ENCODE assay signal across 18 cellular contexts in the genomic region with DNA sequence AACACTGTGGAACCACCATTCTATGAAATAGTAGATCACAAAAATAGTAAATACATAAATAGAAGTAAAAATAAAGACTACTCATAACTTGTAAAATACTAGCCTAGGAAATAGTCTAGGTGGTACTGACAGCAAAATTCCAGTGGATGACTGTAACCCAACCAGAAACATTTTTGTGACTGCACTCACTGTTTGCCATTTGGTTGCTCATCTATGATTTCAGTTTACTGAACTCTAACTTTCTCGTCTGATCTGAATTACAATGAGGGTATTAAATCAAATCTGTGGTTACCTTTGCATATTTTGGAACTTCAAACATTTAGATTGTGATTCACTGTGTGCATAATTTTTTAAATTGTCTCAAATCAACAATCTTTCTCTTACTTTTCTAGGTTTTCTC.
DNase-seq lines count a peak whose midpoint lies in the region; ATAC-seq, FAIRE-seq and TF ChIP-seq lines count a peak whose summit lies in the region.
"Had no signal": no experiment of that assay in that cellular context is flagged by ENCODE, and none has a peak within 500 bp of the region (broad histone marks: within the 10 kb centered on the region; RNA-seq: fewer than 3 reads in every experiment).

No MANE protein-coding gene starts in this region.

- H3K79me2 ChIP-seq in PC-3 (ENCODE audit: low read length) (no peaks in the 10 kb centered on the region), osteoblast (ENCODE audit: insufficient read depth, low read length) (no peaks in the 10 kb centered on the region)

- WGBS in heart left ventricle, 4 donors = 68 to 80% (median 76%) methylated on average over 1 of the region's 1 CpG

- H3K4me3 ChIP-seq in PC-3 (ENCODE audit: low read length) (no peak overlapping the region), bronchial epithelial cell (ENCODE audit: low read depth, low read length) (no peak overlapping the region), osteoblast (ENCODE audit: insufficient read depth, low read length) (no peak overlapping the region), heart left ventricle (no peak overlapping the region)
- H3K4me3 ChIP-seq: BLaER1 had no signal

- DNase-seq in ELR (ENCODE audit: low read depth) (peak; percentile 88), PC-3 (peak; percentile 91), bronchial epithelial cell (ENCODE audit: low read depth) (peak; percentile 88), osteoblast (ENCODE audit: insufficient read length, low spot score, missing footprints) (no peak), ecto neural progenitor cell (ENCODE audit: low spot score) (no peak), superior temporal gyrus (ENCODE audit: extremely low spot score) (no peak), heart left ventricle (no peak)
- DNase-seq in activated CD8-positive, alpha-beta T cell treated with anti-CD3 and anti-CD28 coated beads, Interleukin-2, amount 10 ng/mL, durations not matched to agents 7 days and 5 days = no peak
- DNase-seq: activated CD8-positive, alpha-beta T cell treated with anti-CD3 and anti-CD28 coated beads for 36 hours; activated naive CD8-positive, alpha-beta T cell treated with anti-CD3 and anti-CD28 coated beads for 36 hours; foreskin melanocyte; H7; Karpas-422; left ventricle myocardium superior; NCI-H2171; stimulated activated CD4-positive, alpha-beta T cell treated with anti-CD3 and anti-CD28 coated beads, Interleukin-4, amount 100 ng/mL, for 1 hour; WERI-Rb-1 had no signal

- H3K27me3 Mint-ChIP-seq in activated CD8-positive, alpha-beta T cell treated with anti-CD3 and anti-CD28 coated beads, Interleukin-2, amount 10 ng/mL, durations not matched to agents 7 days and 5 days (ENCODE audit: low read depth) = no peaks in the 10 kb centered on the region
- H3K27me3 Mint-ChIP-seq: activated CD8-positive, alpha-beta T cell treated with anti-CD3 and anti-CD28 coated beads for 36 hours; activated naive CD8-positive, alpha-beta T cell treated with anti-CD3 and anti-CD28 coated beads for 36 hours had no signal

- no TSS peak for BruUV-seq in PC-3 (replicated peaks; lab: Mats Ljungman, UMichigan)

- no peaks in the 10 kb centered on the region for H3K36me3 Mint-ChIP-seq in activated CD8-positive, alpha-beta T cell treated with anti-CD3 and anti-CD28 coated beads, Interleukin-2, amount 10 ng/mL, durations not matched to agents 7 days and 5 days (ENCODE audit: low read depth)

- H3K4me2 ChIP-seq in PC-3 (ENCODE audit: low read length) (peak overlapping the region; percentile 47; the same call in 1 of the 2 replicates), osteoblast (ENCODE audit: insufficient read depth, low read length) (peak overlapping the region; percentile 8)
- H3K4me2 ChIP-seq: BLaER1 had no signal

- H3K9me2 ChIP-seq in PC-3 (replicated peaks; ENCODE audit: low read length) = no peaks in the 10 kb centered on the region

- no peak overlapping the region for H3K27ac Mint-ChIP-seq in activated CD8-positive, alpha-beta T cell treated with anti-CD3 and anti-CD28 coated beads, Interleukin-2, amount 10 ng/mL, durations not matched to agents 7 days and 5 days
- H3K27ac Mint-ChIP-seq: activated CD8-positive, alpha-beta T cell treated with anti-CD3 and anti-CD28 coated beads for 36 hours; activated naive CD8-positive, alpha-beta T cell treated with anti-CD3 and anti-CD28 coated beads for 36 hours had no signal

- H3K9me3 Mint-ChIP-seq in activated CD8-positive, alpha-beta T cell treated with anti-CD3 and anti-CD28 coated beads, Interleukin-2, amount 10 ng/mL, durations not matched to agents 7 days and 5 days (ENCODE audit: insufficient read depth) = no peaks in the 10 kb centered on the region
- H3K9me3 Mint-ChIP-seq: activated CD8-positive, alpha-beta T cell treated with anti-CD3 and anti-CD28 coated beads for 36 hours; activated naive CD8-positive, alpha-beta T cell treated with anti-CD3 and anti-CD28 coated beads for 36 hours had no signal

- no peaks in the 10 kb centered on the region for H3K4me1 Mint-ChIP-seq in activated CD8-positive, alpha-beta T cell treated with anti-CD3 and anti-CD28 coated beads, Interleukin-2, amount 10 ng/mL, durations not matched to agents 7 days and 5 days (ENCODE audit: low read depth)
- H3K4me1 Mint-ChIP-seq: activated naive CD8-positive, alpha-beta T cell treated with anti-CD3 and anti-CD28 coated beads for 36 hours had no signal

- TF ChIP-seq CTCF in PC-3 (conservative IDR thresholded peaks at IDR 0.05; ENCODE audit: low read depth, low read length) (no peak), bronchial epithelial cell (IDR thresholded peaks at IDR 0.05; ENCODE audit: insufficient read depth, low read length, severe bottlenecking) (no peak), osteoblast (IDR thresholded peaks at IDR 0.05; ENCODE audit: extremely low read depth, low read depth, low read length) (no peak), heart left ventricle (IDR thresholded peaks at IDR 0.05) (no peak)

- H3K4me1 ChIP-seq in PC-3 (ENCODE audit: insufficient read depth, low read length) (peaks cover 53% of the 10 kb centered on the region), osteoblast (ENCODE audit: insufficient read depth, low read length) (peaks cover 13% of the 10 kb centered on the region), heart left ventricle (no peaks in the 10 kb centered on the region)

- CTCF ChIA-PET in PC-3 (lab: Charles Lee) = no interaction called here
- CTCF ChIA-PET in activated CD8-positive, alpha-beta T cell treated with anti-CD3 and anti-CD28 coated beads, Interleukin-2, amount 10 ng/mL, durations not matched to agents 7 days and 5 days (lab: Charles Lee) = no interaction called here

- no peaks in the 10 kb centered on the region for H3K36me3 ChIP-seq in PC-3 (ENCODE audit: low read depth, low read length)
- no peaks in the 10 kb centered on the region for H3K36me3 ChIP-seq in bronchial epithelial cell (ENCODE audit: control insufficient read depth, insufficient read depth, low read length)
- no peaks in the 10 kb centered on the region for H3K36me3 ChIP-seq in osteoblast (ENCODE audit: insufficient read depth, low read length)
- H3K36me3 ChIP-seq in heart left ventricle = no peaks in the 10 kb centered on the region

- H3K4me3 Mint-ChIP-seq in activated CD8-positive, alpha-beta T cell treated with anti-CD3 and anti-CD28 coated beads, Interleukin-2, amount 10 ng/mL, durations not matched to agents 7 days and 5 days = no peak overlapping the region
- H3K4me3 Mint-ChIP-seq: activated CD8-positive, alpha-beta T cell treated with anti-CD3 and anti-CD28 coated beads for 36 hours; activated naive CD8-positive, alpha-beta T cell treated with anti-CD3 and anti-CD28 coated beads for 36 hours had no signal

- H3K27ac ChIP-seq in PC-3 (ENCODE audit: low read length) = peak overlapping the region; percentile 95
- H3K27ac ChIP-seq in osteoblast (ENCODE audit: low read depth, low read length) = peak overlapping the region; percentile 37
- no peak overlapping the region for H3K27ac ChIP-seq in heart left ventricle
- H3K27ac ChIP-seq: BLaER1, WERI-Rb-1 had no signal

- H2AFZ ChIP-seq in PC-3 (ENCODE audit: low read length) = no peak overlapping the region
- H2AFZ ChIP-seq in osteoblast (ENCODE audit: low read length) = no peak overlapping the region

- no peak for FAIRE-seq in bronchial epithelial cell (lab: Jason Lieb, UNC)

- POLR2A ChIA-PET in PC-3 (lab: Charles Lee; ENCODE audit: unreplicated experiment) = no interaction called here
- POLR2A ChIA-PET in activated CD8-positive, alpha-beta T cell treated with anti-CD3 and anti-CD28 coated beads, Interleukin-2, amount 10 ng/mL, durations not matched to agents 7 days and 5 days (lab: Charles Lee) = no interaction called here

- H4K20me1 ChIP-seq in PC-3 (ENCODE audit: low read length) (no peaks in the 10 kb centered on the region), osteoblast (ENCODE audit: insufficient read depth, low read length) (no peaks in the 10 kb centered on the region)
- H4K20me1 ChIP-seq: BLaER1 had no signal

- peak overlapping the region; percentile 71 for H3K9ac ChIP-seq in PC-3 (ENCODE audit: low read length)
- H3K9ac ChIP-seq: BLaER1 had no signal

- H3K9me3 ChIP-seq in PC-3 (ENCODE audit: low read length) (no peaks in the 10 kb centered on the region), osteoblast (ENCODE audit: low read depth, low read length) (no peaks in the 10 kb centered on the region), heart left ventricle (no peaks in the 10 kb centered on the region)
- H3K9me3 ChIP-seq: BLaER1 had no signal

- peaks cover 11% of the 10 kb centered on the region for H3F3A ChIP-seq in PC-3 (ENCODE audit: low read length, unreplicated experiment)

- intact Hi-C loops in PC-3 (cut with micrococcal nuclease) (loop anchor here (1.0 to 5.0 kb wide), 5 partner anchors 44 to 522 kb away; no protein-coding TSS in a partner anchor), heart left ventricle (cut with DNase I) (no loop called here)

- ATAC-seq in PC-3 = peak; percentile 83
- no peak for ATAC-seq in activated CD8-positive, alpha-beta T cell treated with anti-CD3 and anti-CD28 coated beads, Interleukin-2, amount 10 ng/mL, durations not matched to agents 7 days and 5 days
- ATAC-seq in heart left ventricle = no peak
- ATAC-seq: activated CD8-positive, alpha-beta T cell treated with anti-CD3 and anti-CD28 coated beads for 36 hours; left ventricle myocardium superior had no signal

- H3K27me3 ChIP-seq in PC-3 (ENCODE audit: low read length) = no peaks in the 10 kb centered on the region
- no peaks in the 10 kb centered on the region for H3K27me3 ChIP-seq in bronchial epithelial cell (ENCODE audit: control insufficient read depth, insufficient read depth, low read length)
- H3K27me3 ChIP-seq in osteoblast (ENCODE audit: insufficient read depth, low read length) = no peaks in the 10 kb centered on the region
- no peaks in the 10 kb centered on the region for H3K27me3 ChIP-seq in heart left ventricle
- H3K27me3 ChIP-seq: BLaER1 had no signal

- TF ChIP-seq POLR2A in heart left ventricle (IDR thresholded peaks at IDR 0.05) = no peak

Comparison
In these comparisons a context has a peak if more than half of its experiments do, and no peak if none do; other contexts are left out.
1. DNase-seq: peak in ELR (single experiment), PC-3 (single experiment) and bronchial epithelial cell (single experiment); none in osteoblast (single experiment), activated CD8-positive, alpha-beta T cell treated with anti-CD3 and anti-CD28 coated beads, Interleukin-2, amount 10 ng/mL, durations not matched to agents 7 days and 5 days (single experiment), ecto neural progenitor cell (single experiment), superior temporal gyrus (single experiment) and heart left ventricle (0 of 5).
2. H3K27ac ChIP-seq: peak in PC-3 (single experiment) and osteoblast (single experiment); none in heart left ventricle (0 of 12).